Comparison of ENCODE assay signal across 23 cellular contexts in the genomic region with DNA sequence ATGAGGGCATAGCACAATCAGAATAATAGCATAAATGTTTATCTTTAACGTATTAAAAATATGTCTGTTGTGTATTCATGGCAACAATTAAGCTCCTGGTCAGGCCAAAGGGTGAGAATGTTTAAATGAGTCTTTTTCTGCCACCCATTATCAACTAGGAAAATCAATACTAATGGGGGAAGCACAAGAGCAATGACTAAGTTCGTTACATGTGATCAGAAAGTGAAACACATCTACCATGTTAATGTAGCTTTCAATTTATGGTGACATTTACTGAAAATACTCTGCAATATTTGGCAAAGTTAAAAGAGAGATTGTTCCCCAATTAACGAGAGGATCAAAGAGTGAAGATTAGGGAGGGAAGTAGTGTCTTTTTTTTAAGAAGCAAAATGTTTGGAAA.
"Had no signal": no experiment of that assay in that cellular context is flagged by ENCODE, and none has a peak within 500 bp of the region (broad histone marks: within the 10 kb centered on the region; RNA-seq: fewer than 3 reads in every experiment).

No MANE protein-coding gene starts in this region.

- H3K4me3 ChIP-seq: lung, right lobe of liver, smooth muscle cell, stomach had no signal

- H3K27me3 ChIP-seq: brain microvascular endothelial cell, foreskin keratinocyte, right lobe of liver, stomach had no signal

- DNase-seq: activated CD4-positive, alpha-beta T cell treated with anti-CD3 and anti-CD28 coated beads, Interleukin-2, amount 50 U/mL, for 1 hour; activated CD4-positive, CD25-positive, alpha-beta regulatory T cell treated with anti-CD3 and anti-CD28 coated beads, Interleukin-2, amount 50 U/mL, for 72 hours; activated effector memory CD4-positive, alpha-beta T cell treated with anti-CD3 and anti-CD28 coated beads, Interleukin-2, amount 50 U/mL, for 16 hours; activated naive CD4-positive, alpha-beta T cell treated with anti-CD3 and anti-CD28 coated beads, Interleukin-2, amount 50 U/mL, for 16 hours; activated T-cell treated with anti-CD3 and anti-CD28 coated beads, Interleukin-2, amount 50 U/mL, for 72 hours; aorta; brain microvascular endothelial cell; central memory CD4-positive, alpha-beta T cell; endodermal cell; foreskin keratinocyte; kidney; natural killer cell; right lobe of liver; stimulated activated CD4-positive, alpha-beta T cell treated with anti-CD3 and anti-CD28 coated beads, Interleukin-4, amount 100 ng/mL, for 1 hour; stomach; trophoblast cell had no signal

- H3K27ac ChIP-seq: brain microvascular endothelial cell, epithelial cell of prostate, foreskin keratinocyte, parathyroid adenoma, right lobe of liver, stomach, VCaP had no signal

- ATAC-seq: activated T-cell treated with anti-CD3 and anti-CD28 coated beads, Interleukin-2, amount 50 U/mL, for 72 hours; foreskin keratinocyte; left lobe of liver; natural killer cell; right lobe of liver; stimulated activated effector memory CD8-positive, alpha-beta T cell treated with anti-CD3 and anti-CD28 coated beads, Interleukin-12 subunit alpha, Interleukin-12 subunit beta, amount 100 ng/mL, for 72 hours had no signal
